ENCODE assay signal across 12 cellular contexts in genomic region chr17:64573214-64573613, GRCh38.
A peak's percentile ranks its signal among the peaks of the same experiment; 100 is the strongest.
DNase-seq lines count a peak whose midpoint lies in the region; ATAC-seq and TF ChIP-seq lines count a peak whose summit lies in the region.
"Had no signal": no experiment of that assay in that cellular context is flagged by ENCODE, and none has a peak within 500 bp of the region (broad histone marks: within the 10 kb centered on the region; RNA-seq: fewer than 3 reads in every experiment).

No MANE protein-coding gene starts in this region.

- H3K9me3 ChIP-seq in PC-9 (ENCODE audit: insufficient read depth, low read depth), result no peaks in the 10 kb centered on the region
- H3K9me3 ChIP-seq in endodermal cell (ENCODE audit: control insufficient read depth, low read length), result no peaks in the 10 kb centered on the region
- H3K9me3 ChIP-seq in spleen, result no peaks in the 10 kb centered on the region
- H3K9me3 ChIP-seq: left ventricle myocardium inferior had no signal

- POLR2A ChIA-PET in PC-9 (lab: Charles Lee; ENCODE audit: unreplicated experiment), result no interaction called here

- H3K4me2 ChIP-seq in PC-9, result no peak overlapping the region

- CTCF ChIA-PET in PC-9 (lab: Charles Lee), result interaction anchor here (0.7 kb wide), 1 partner anchor 445 kb away, joined by 3 read pairs; no protein-coding TSS in a partner anchor

- H3K4me1 ChIP-seq in PC-9 (replicated peaks; ENCODE audit: insufficient read depth) (no peaks in the 10 kb centered on the region), endodermal cell (ENCODE audit: control insufficient read depth, insufficient read depth, low read length) (no peaks in the 10 kb centered on the region), spleen (peaks cover 0 to 14% (median 5%) of the 10 kb centered on the region in 6 donors)

- no peaks in the 10 kb centered on the region for H3K9me2 ChIP-seq in PC-9 (ENCODE audit: insufficient read depth)

- H3K27ac Mint-ChIP-seq in endodermal cell, result peak overlapping the region; percentile 64

- no peak for DNase-seq in activated T-cell treated with anti-CD3 and anti-CD28 coated beads, Interleukin-2, amount 50 U/mL, for 4 hours
- no peak for DNase-seq in activated T-cell treated with anti-CD3 and anti-CD28 coated beads, Interleukin-2, amount 50 U/mL, for 48 hours
- DNase-seq in PC-9, result no peak
- no peak for DNase-seq in endodermal cell
- DNase-seq in spleen, result no peak
- DNase-seq in NAMALWA (ENCODE audit: low spot score), result no peak
- DNase-seq in NCI-H1048 (lab: John Stamatoyannopoulos, UW), result no peak
- DNase-seq: activated CD8-positive, alpha-beta memory T cell treated with anti-CD3 and anti-CD28 coated beads, Interleukin-2, amount 50 U/mL, for 48 hours; left ventricle myocardium inferior; NCI-H1092 had no signal

- peaks cover 8% of the 10 kb centered on the region for H4K20me1 ChIP-seq in PC-9 (ENCODE audit: insufficient read depth)

- H3K79me2 ChIP-seq in PC-9 (ENCODE audit: low read depth), result peaks cover 9% of the 10 kb centered on the region; the same call in 1 of the 2 replicates

- peaks cover 60% of the 10 kb centered on the region for H3F3A ChIP-seq in PC-9 (ENCODE audit: insufficient read depth, low read depth)

- ATAC-seq in activated T-cell treated with anti-CD3 and anti-CD28 coated beads, Interleukin-2, amount 50 U/mL, for 4 hours, result peak; percentile 81 to 83
- no peak for ATAC-seq in HG02884 (IDR thresholded peaks at IDR 0.05; ENCODE audit: unreplicated experiment)

- no peak overlapping the region for H2AFZ ChIP-seq in PC-9

- no peaks in the 10 kb centered on the region for H3K9me3 Mint-ChIP-seq in activated T-cell treated with anti-CD3 and anti-CD28 coated beads, Interleukin-2, amount 50 U/mL, for 4 hours
- no peaks in the 10 kb centered on the region for H3K9me3 Mint-ChIP-seq in endodermal cell
- H3K9me3 Mint-ChIP-seq: central memory CD8-positive, alpha-beta T cell had no signal

- H3K4me3 ChIP-seq in PC-9 (no peak overlapping the region), endodermal cell (ENCODE audit: low read length) (no peak overlapping the region), spleen (no peak overlapping the region)
- H3K4me3 ChIP-seq: left ventricle myocardium inferior had no signal

- no peak overlapping the region for H3K9ac ChIP-seq in endodermal cell (ENCODE audit: extremely low read depth, low read length, poor library complexity, severe bottlenecking)

- peak overlapping the region; percentile 45 for H3K27ac ChIP-seq in PC-9
- no peak overlapping the region for H3K27ac ChIP-seq in endodermal cell (ENCODE audit: low read depth, low read length)
- H3K27ac ChIP-seq in spleen, result peak overlapping the region in 5 of 8 donors; percentile 20 to 59 (median 36)

- H3K27me3 ChIP-seq in PC-9 (ENCODE audit: insufficient read depth, low read depth), result no peaks in the 10 kb centered on the region
- H3K27me3 ChIP-seq in endodermal cell (ENCODE audit: control insufficient read depth, insufficient read depth, low read length, poor library complexity, severe bottlenecking), result no peaks in the 10 kb centered on the region
- no peaks in the 10 kb centered on the region for H3K27me3 ChIP-seq in spleen (replicated peaks in 1 of 7)

- peaks cover 55% of the 10 kb centered on the region for H3K36me3 ChIP-seq in PC-9 (ENCODE audit: low read depth)
- H3K36me3 ChIP-seq in endodermal cell (ENCODE audit: control insufficient read depth, insufficient read depth, low read length), result peaks cover 46% of the 10 kb centered on the region
- H3K36me3 ChIP-seq in spleen, result peaks cover 0 to 76% (median 45%) of the 10 kb centered on the region in 6 donors

- H3K27me3 Mint-ChIP-seq in activated T-cell treated with anti-CD3 and anti-CD28 coated beads, Interleukin-2, amount 50 U/mL, for 4 hours (ENCODE audit: low read depth), result no peaks in the 10 kb centered on the region
- H3K27me3 Mint-ChIP-seq in endodermal cell (ENCODE audit: insufficient read depth), result no peaks in the 10 kb centered on the region
- H3K27me3 Mint-ChIP-seq: central memory CD8-positive, alpha-beta T cell had no signal

- TF ChIP-seq CTCF in PC-9 (conservative IDR thresholded peaks at IDR 0.05) (no peak), endodermal cell (conservative IDR thresholded peaks at IDR 0.05) (no peak), spleen (IDR thresholded peaks at IDR 0.05 in 8 of 11, conservative IDR thresholded peaks at IDR 0.05 in 3 of 11) (no peak)

- peaks cover 12% of the 10 kb centered on the region for H3K4me1 Mint-ChIP-seq in activated T-cell treated with anti-CD3 and anti-CD28 coated beads, Interleukin-2, amount 50 U/mL, for 4 hours (ENCODE audit: low read depth)
- H3K4me1 Mint-ChIP-seq in endodermal cell, result no peaks in the 10 kb centered on the region

- no peak for TF ChIP-seq POLR2A in spleen (IDR thresholded peaks at IDR 0.05)

- peaks cover 6% of the 10 kb centered on the region for H3K36me3 Mint-ChIP-seq in activated T-cell treated with anti-CD3 and anti-CD28 coated beads, Interleukin-2, amount 50 U/mL, for 4 hours (ENCODE audit: insufficient read depth)
- H3K36me3 Mint-ChIP-seq in endodermal cell (ENCODE audit: low read depth), result peaks cover 39% of the 10 kb centered on the region

- intact Hi-C loops in PC-9 (cut with micrococcal nuclease; ENCODE audit: unreplicated experiment) (no loop called here), spleen (cut with DNase I; ENCODE audit: low total_unique reads) (no loop called here)

- BruUV-seq in PC-9 (replicated peaks; lab: Mats Ljungman, UMichigan), result no TSS peak

- no peak overlapping the region for H3K4me3 Mint-ChIP-seq in activated T-cell treated with anti-CD3 and anti-CD28 coated beads, Interleukin-2, amount 50 U/mL, for 4 hours
- no peak overlapping the region for H3K4me3 Mint-ChIP-seq in endodermal cell
- H3K4me3 Mint-ChIP-seq: central memory CD8-positive, alpha-beta T cell had no signal
